Comparison of ENCODE assay signal across 22 cellular contexts in the genomic region with DNA sequence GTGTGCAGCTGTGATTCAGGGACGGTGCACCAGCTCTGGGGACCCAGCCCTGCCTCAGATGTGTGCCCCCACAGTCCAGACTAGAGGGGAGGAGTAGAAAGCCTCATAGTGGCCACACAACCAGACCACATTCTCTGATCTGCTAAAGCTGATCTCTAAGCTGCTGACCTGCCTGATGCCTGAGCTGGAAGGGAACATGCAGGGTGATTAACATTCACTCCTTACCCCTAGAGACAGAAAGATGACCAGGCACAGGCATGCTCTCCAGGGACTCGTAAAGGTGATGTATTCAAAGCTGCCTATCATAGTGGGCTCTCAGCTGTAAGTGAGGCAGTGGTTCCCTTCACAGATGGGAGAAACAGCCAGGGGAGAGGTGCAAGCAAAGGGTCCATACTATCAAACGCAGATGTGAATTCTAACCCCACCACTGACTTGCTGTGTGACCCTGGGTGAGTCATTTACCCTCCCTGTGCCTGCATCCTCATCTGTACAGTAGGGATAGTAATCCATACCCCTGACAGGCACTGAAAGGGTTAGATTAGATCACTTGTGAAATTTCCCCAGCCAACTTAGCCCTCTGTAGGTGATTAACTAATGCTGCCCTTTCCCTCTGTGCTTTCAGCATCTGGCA. TPM values are rescaled to one million over a fixed set of nuclear protein-coding genes. Genes with fewer than 3 reads are reported as not detected.
DNase-seq lines count a peak whose midpoint lies in the region; TF ChIP-seq lines count a peak whose summit lies in the region.
"Had no signal": no experiment of that assay in that cellular context is flagged by ENCODE, and none has a peak within 500 bp of the region (broad histone marks: within the 10 kb centered on the region; RNA-seq: fewer than 3 reads in every experiment).

No MANE protein-coding gene starts in this region.

- no peaks in the 10 kb centered on the region for H3K27me3 ChIP-seq in GM23248 (replicated peaks; ENCODE audit: insufficient read depth)
- H3K27me3 ChIP-seq in neural progenitor cell = no peaks in the 10 kb centered on the region
- H3K27me3 ChIP-seq: esophagus muscularis mucosa, suprapubic skin had no signal

- H3K9me3 ChIP-seq in GM23248 (ENCODE audit: low read depth) (no peaks in the 10 kb centered on the region), neural progenitor cell (ENCODE audit: low read depth) (no peaks in the 10 kb centered on the region)
- H3K9me3 ChIP-seq: esophagus muscularis mucosa, suprapubic skin had no signal

- TF ChIP-seq CTCF in neural progenitor cell (IDR thresholded peaks at IDR 0.05) = no peak

- no peaks in the 10 kb centered on the region for H3K9me2 ChIP-seq in GM23248 (ENCODE audit: insufficient read depth)

- H3K36me3 ChIP-seq in GM23248 (ENCODE audit: low read depth) = no peaks in the 10 kb centered on the region
- no peaks in the 10 kb centered on the region for H3K36me3 ChIP-seq in neural progenitor cell
- H3K36me3 ChIP-seq: esophagus muscularis mucosa, suprapubic skin had no signal

- no peaks in the 10 kb centered on the region for H3K36me3 Mint-ChIP-seq in neural progenitor cell
- H3K36me3 Mint-ChIP-seq: activated naive CD4-positive, alpha-beta T cell treated with anti-CD3 and anti-CD28 coated beads, Interleukin-2, amount 50 U/mL, for 72 hours had no signal

- peak overlapping the region; percentile 15 for H3K4me2 ChIP-seq in GM23248 (ENCODE audit: unreplicated experiment)
- no peak overlapping the region for H3K4me2 ChIP-seq in neural progenitor cell

- WGBS in GM23248 (ENCODE audit: low coverage in 1 of 2, low lambda C conversion rate in 2 of 2, missing lambda C conversion rate in 2 of 2), 2 experiments = 67 to 73% methylated on average over 3 of the region's 3 CpGs

- no peak overlapping the region for H3K4me3 ChIP-seq in GM23248
- no peak overlapping the region for H3K4me3 ChIP-seq in neural progenitor cell
- H3K4me3 ChIP-seq: esophagus muscularis mucosa, lung, suprapubic skin had no signal

- H3K27ac ChIP-seq in GM23248 = no peak overlapping the region
- no peak overlapping the region for H3K27ac ChIP-seq in neural progenitor cell
- H3K27ac ChIP-seq: esophagus muscularis mucosa, suprapubic skin had no signal

- no peak overlapping the region for H3K4me3 Mint-ChIP-seq in neural progenitor cell
- H3K4me3 Mint-ChIP-seq: activated CD8-positive, alpha-beta T cell treated with anti-CD3 and anti-CD28 coated beads, Interleukin-2, amount 10 ng/mL, durations not matched to agents 7 days and 5 days; activated T-cell treated with anti-CD3 and anti-CD28 coated beads, Interleukin-2, amount 50 U/mL, for 4 hours; B cell; naive thymus-derived CD4-positive, alpha-beta T cell; T-helper 1 cell treated with Interleukin-12 subunit alpha and Interleukin-12 subunit beta and Interleukin-4 antibody, amounts not matched to agents 30 μg/mL and 1 μg/mL, for 36 hours; WTC11 had no signal

- peaks cover 43% of the 10 kb centered on the region for H3K4me1 Mint-ChIP-seq in neural progenitor cell
- H3K4me1 Mint-ChIP-seq: B cell had no signal

- peaks cover 7% of the 10 kb centered on the region for H3K27me3 Mint-ChIP-seq in neural progenitor cell (ENCODE audit: insufficient read depth, low read depth)

- H2AFZ ChIP-seq in GM23248 (no peak overlapping the region), neural progenitor cell (replicated peaks) (no peak overlapping the region)

- H4K20me1 ChIP-seq in GM23248 (ENCODE audit: insufficient read depth) (no peaks in the 10 kb centered on the region), neural progenitor cell (ENCODE audit: low read depth) (no peaks in the 10 kb centered on the region)

- in situ Hi-C loops in GM23248 (cut with MboI) = no loop called here

- H3F3A ChIP-seq in GM23248 (ENCODE audit: insufficient read depth) (peaks cover 25% of the 10 kb centered on the region), neural progenitor cell (ENCODE audit: low read depth) (peaks cover 14% of the 10 kb centered on the region)

- H3K27ac Mint-ChIP-seq in neural progenitor cell = peak overlapping the region; percentile 88
- H3K27ac Mint-ChIP-seq: activated CD8-positive, alpha-beta T cell treated with anti-CD3 and anti-CD28 coated beads, Interleukin-2, amount 10 ng/mL, durations not matched to agents 7 days and 5 days; B cell; naive thymus-derived CD4-positive, alpha-beta T cell; T-helper 1 cell treated with Interleukin-12 subunit alpha and Interleukin-12 subunit beta and Interleukin-4 antibody, amounts not matched to agents 30 μg/mL and 1 μg/mL, for 36 hours had no signal

- H3K4me1 ChIP-seq in GM23248 (ENCODE audit: insufficient read depth) (peaks cover 27% of the 10 kb centered on the region), neural progenitor cell (peaks cover 10% of the 10 kb centered on the region)

- DNase-seq in GM23248 (peak; percentile 35), NCI-H526 treated with DMSO at 0.1 percent for 48 hours (lab: John Stamatoyannopoulos, UW) (peak; percentile 59), dermis blood vessel endothelial cell (peak; percentile 30), neural progenitor cell (ENCODE audit: low spot score) (no peak), MV-4-11 (lab: John Stamatoyannopoulos, UW) (no peak), NK-92 (lab: John Stamatoyannopoulos, UW; ENCODE audit: unreplicated experiment) (no peak), NCI-H2227 (lab: John Stamatoyannopoulos, UW; ENCODE audit: unreplicated experiment) (no peak), pons (ENCODE audit: low spot score) (no peak)
- DNase-seq: activated CD8-positive, alpha-beta T cell treated with anti-CD3 and anti-CD28 coated beads, Interleukin-2, amount 10 ng/mL, durations not matched to agents 7 days and 5 days; activated T-cell treated with anti-CD3 and anti-CD28 coated beads, Interleukin-2, amount 50 U/mL, for 4 hours; MM.1S; naive thymus-derived CD4-positive, alpha-beta T cell; NCI-H1694 treated with DMSO at 0.1 percent for 48 hours; small intestine; stimulated activated CD4-positive, alpha-beta T cell treated with anti-CD3 and anti-CD28 coated beads, Interleukin-4, amount 100 ng/mL, for 4 hours had no signal

- no peaks in the 10 kb centered on the region for H3K79me2 ChIP-seq in GM23248 (ENCODE audit: insufficient read depth)
- H3K79me2 ChIP-seq in neural progenitor cell (ENCODE audit: low read depth) = no peaks in the 10 kb centered on the region

- H3K9me3 Mint-ChIP-seq in neural progenitor cell = no peaks in the 10 kb centered on the region
- H3K9me3 Mint-ChIP-seq: T-helper 1 cell treated with Interleukin-12 subunit alpha and Interleukin-12 subunit beta and Interleukin-4 antibody, amounts not matched to agents 30 μg/mL and 1 μg/mL, for 36 hours had no signal

- H3K9ac ChIP-seq in GM23248 (no peak overlapping the region), neural progenitor cell (no peak overlapping the region)

RNA-seq across cellular contexts. Expression of a gene that starts 29.0 kb away (rescaled TPM):
- 4.2 and 7.9 TPM in 2 replicates for total RNA-seq in GM23248 (2014; rRNA removed; shearing (Covaris generic))
- polyA plus RNA-seq in GM23248 (2016; fragmentation: Nextera tagmentation; extraction: Ambion mirVana) = 3.5 and 4.0 TPM in 2 replicates
- total RNA-seq in dermis blood vessel endothelial cell = 80.8 and 98.6 TPM in 2 replicates
- 0.21 and 1.1 TPM in 2 replicates for total RNA-seq in neural progenitor cell (ENCODE audit: low replicate concordance)
- polyA plus RNA-seq: naive thymus-derived CD4-positive, alpha-beta T cell had no signal

Comparison
In these comparisons a context has a peak if more than half of its experiments do, and no peak if none do; other contexts are left out.
1. DNase-seq: peak in GM23248 (single experiment), NCI-H526 treated with DMSO at 0.1 percent for 48 hours (single experiment) and dermis blood vessel endothelial cell (single experiment); none in neural progenitor cell (single experiment), MV-4-11 (single experiment), NK-92 (single experiment), NCI-H2227 (single experiment) and pons (single experiment).